In the genomic region with DNA sequence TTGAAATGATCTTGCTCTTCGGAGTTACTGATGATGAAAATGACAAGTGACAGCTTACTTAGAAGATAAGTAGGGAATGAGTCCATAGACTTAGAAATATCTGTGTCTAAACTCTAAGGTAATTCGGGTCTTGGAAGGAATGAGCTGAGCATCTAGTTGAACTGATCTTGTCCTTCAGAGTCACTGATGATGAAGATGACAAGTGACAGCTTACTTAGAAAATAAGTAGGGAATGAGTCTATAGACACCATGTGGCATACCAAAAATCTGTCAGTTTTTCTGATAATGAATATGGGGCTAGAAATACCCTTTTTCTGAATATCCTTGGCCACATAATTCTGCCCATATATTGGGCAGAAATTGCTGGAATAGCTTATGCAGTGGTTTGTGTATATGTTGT, we compare ENCODE assay signal across 1 cellular context.
TF ChIP-seq lines count a peak whose summit lies in the region.

No MANE protein-coding gene starts in this region.

TF ChIP-seq in SK-N-SH treated with all-trans-retinoic acid at 6 μM for 48 hours, 23 proteins besides CTCF, POLR2A, EP300 and RAD21:
- TF ChIP-seq, protein P1, sequence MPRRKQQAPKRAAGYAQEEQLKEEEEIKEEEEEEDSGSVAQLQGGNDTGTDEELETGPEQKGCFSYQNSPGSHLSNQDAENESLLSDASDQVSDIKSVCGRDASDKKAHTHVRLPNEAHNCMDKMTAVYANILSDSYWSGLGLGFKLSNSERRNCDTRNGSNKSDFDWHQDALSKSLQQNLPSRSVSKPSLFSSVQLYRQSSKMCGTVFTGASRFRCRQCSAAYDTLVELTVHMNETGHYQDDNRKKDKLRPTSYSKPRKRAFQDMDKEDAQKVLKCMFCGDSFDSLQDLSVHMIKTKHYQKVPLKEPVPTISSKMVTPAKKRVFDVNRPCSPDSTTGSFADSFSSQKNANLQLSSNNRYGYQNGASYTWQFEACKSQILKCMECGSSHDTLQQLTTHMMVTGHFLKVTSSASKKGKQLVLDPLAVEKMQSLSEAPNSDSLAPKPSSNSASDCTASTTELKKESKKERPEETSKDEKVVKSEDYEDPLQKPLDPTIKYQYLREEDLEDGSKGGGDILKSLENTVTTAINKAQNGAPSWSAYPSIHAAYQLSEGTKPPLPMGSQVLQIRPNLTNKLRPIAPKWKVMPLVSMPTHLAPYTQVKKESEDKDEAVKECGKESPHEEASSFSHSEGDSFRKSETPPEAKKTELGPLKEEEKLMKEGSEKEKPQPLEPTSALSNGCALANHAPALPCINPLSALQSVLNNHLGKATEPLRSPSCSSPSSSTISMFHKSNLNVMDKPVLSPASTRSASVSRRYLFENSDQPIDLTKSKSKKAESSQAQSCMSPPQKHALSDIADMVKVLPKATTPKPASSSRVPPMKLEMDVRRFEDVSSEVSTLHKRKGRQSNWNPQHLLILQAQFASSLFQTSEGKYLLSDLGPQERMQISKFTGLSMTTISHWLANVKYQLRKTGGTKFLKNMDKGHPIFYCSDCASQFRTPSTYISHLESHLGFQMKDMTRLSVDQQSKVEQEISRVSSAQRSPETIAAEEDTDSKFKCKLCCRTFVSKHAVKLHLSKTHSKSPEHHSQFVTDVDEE (CRISPR knock-in tag; IDR thresholded peaks at IDR 0.05), result no peak
- TF ChIP-seq RARB (CRISPR knock-in tag; IDR thresholded peaks at IDR 0.05) (no peak), ZNF8 (CRISPR knock-in tag; IDR thresholded peaks at IDR 0.05) (no peak), CSDC2 (CRISPR knock-in tag; IDR thresholded peaks at IDR 0.05) (no peak), ZFP30 (CRISPR knock-in tag; IDR thresholded peaks at IDR 0.05) (no peak), ZNF70 (CRISPR knock-in tag; IDR thresholded peaks at IDR 0.05) (no peak), TCF4 (CRISPR knock-in tag; IDR thresholded peaks at IDR 0.05; ENCODE audit: borderline replicate concordance) (no peak), TOX (CRISPR knock-in tag; IDR thresholded peaks at IDR 0.05; ENCODE audit: borderline replicate concordance) (no peak), ARNTL (CRISPR knock-in tag; IDR thresholded peaks at IDR 0.05; ENCODE audit: borderline replicate concordance, low read depth) (no peak), ESRRG (CRISPR knock-in tag; IDR thresholded peaks at IDR 0.05) (no peak), BACH2 (CRISPR knock-in tag; IDR thresholded peaks at IDR 0.05; ENCODE audit: borderline replicate concordance) (no peak), ZFP3 (CRISPR knock-in tag; IDR thresholded peaks at IDR 0.05) (no peak), ZC3H10 (CRISPR knock-in tag; IDR thresholded peaks at IDR 0.05) (no peak), PPARA (CRISPR knock-in tag; IDR thresholded peaks at IDR 0.05; ENCODE audit: borderline replicate concordance) (no peak)
- TF ChIP-seq, protein P2, sequence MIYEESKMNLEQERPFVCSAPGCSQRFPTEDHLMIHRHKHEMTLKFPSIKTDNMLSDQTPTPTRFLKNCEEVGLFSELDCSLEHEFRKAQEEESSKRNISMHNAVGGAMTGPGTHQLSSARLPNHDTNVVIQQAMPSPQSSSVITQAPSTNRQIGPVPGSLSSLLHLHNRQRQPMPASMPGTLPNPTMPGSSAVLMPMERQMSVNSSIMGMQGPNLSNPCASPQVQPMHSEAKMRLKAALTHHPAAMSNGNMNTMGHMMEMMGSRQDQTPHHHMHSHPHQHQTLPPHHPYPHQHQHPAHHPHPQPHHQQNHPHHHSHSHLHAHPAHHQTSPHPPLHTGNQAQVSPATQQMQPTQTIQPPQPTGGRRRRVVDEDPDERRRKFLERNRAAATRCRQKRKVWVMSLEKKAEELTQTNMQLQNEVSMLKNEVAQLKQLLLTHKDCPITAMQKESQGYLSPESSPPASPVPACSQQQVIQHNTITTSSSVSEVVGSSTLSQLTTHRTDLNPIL (CRISPR knock-in tag; IDR thresholded peaks at IDR 0.05; ENCODE audit: low read depth), result no peak
